15 cellular contexts compared by ENCODE assay signal in the genomic region with DNA sequence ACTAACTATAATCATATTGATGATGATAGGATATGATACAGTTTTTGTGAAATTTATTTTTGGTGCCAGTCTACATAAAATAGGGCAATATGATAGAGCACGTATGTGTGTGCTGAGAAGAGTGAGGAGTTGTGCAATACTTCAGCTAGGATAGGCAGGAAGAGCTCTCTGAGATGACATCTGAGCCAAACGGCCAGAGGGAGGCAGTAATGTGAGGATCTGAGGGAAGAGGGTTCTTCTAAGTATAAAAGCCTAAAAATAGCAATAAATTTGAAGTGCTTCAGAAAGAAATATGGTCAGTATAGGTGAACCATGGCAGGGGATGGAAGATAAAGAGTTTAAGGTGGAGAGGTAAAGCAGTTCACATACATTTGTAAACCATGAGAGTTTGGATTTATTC.
DNase-seq lines count a peak whose midpoint lies in the region; ATAC-seq and TF ChIP-seq lines count a peak whose summit lies in the region.
"Had no signal": no experiment of that assay in that cellular context is flagged by ENCODE, and none has a peak within 500 bp of the region (broad histone marks: within the 10 kb centered on the region; RNA-seq: fewer than 3 reads in every experiment).

No MANE protein-coding gene starts in this region.

- no peak for TF ChIP-seq EP300 in ovary (IDR thresholded peaks at IDR 0.05)

- WGBS in ovary, 3 donors, result 68 to 70% (median 68%) methylated on average over 2 of the region's 2 CpGs

- no peak overlapping the region for H3K9ac ChIP-seq in PC-3 (ENCODE audit: low read length)

- peaks cover 9% of the 10 kb centered on the region; the same call in 1 of the 2 replicates for H3K36me3 ChIP-seq in DOHH2 (ENCODE audit: control insufficient read depth, low read length)
- no peaks in the 10 kb centered on the region for H3K36me3 ChIP-seq in HAP-1 (replicated peaks)
- H3K36me3 ChIP-seq in PC-3 (ENCODE audit: low read depth, low read length), result peaks cover 5% of the 10 kb centered on the region; the same call in 1 of the 2 replicates
- no peaks in the 10 kb centered on the region for H3K36me3 ChIP-seq in ovary
- H3K36me3 ChIP-seq: suprapubic skin had no signal

- ATAC-seq in PC-3 (no peak; the same call in 1 of the 2 replicates), foreskin keratinocyte (no peak), GM21526 (IDR thresholded peaks at IDR 0.05; ENCODE audit: low FRiP score, unreplicated experiment) (no peak)
- ATAC-seq: activated naive CD8-positive, alpha-beta T cell treated with anti-CD3 and anti-CD28 coated beads, Interleukin-2, amount 50 U/mL, for 24 hours; right cardiac atrium had no signal

- no peaks in the 10 kb centered on the region for H3K9me3 ChIP-seq in DOHH2 (ENCODE audit: control insufficient read depth, insufficient read depth, low read length)
- H3K9me3 ChIP-seq in HAP-1, result no peaks in the 10 kb centered on the region
- no peaks in the 10 kb centered on the region for H3K9me3 ChIP-seq in PC-3 (ENCODE audit: low read length)
- no peaks in the 10 kb centered on the region for H3K9me3 ChIP-seq in ovary
- H3K9me3 ChIP-seq: suprapubic skin had no signal

- H4K20me1 ChIP-seq in DOHH2 (ENCODE audit: control insufficient read depth, insufficient read depth, low read depth, low read length) (no peaks in the 10 kb centered on the region), PC-3 (ENCODE audit: low read length) (0 out of 2 replicates have a peak, but pooled peaks cover 7% of the 10 kb centered on the region)

- intact Hi-C loops in PC-3 (cut with micrococcal nuclease) (no loop called here), ovary (cut with DNase I) (no loop called here)

- H3K79me2 ChIP-seq in DOHH2 (ENCODE audit: control insufficient read depth, low read length) (peaks cover 49% of the 10 kb centered on the region), PC-3 (ENCODE audit: low read length) (peaks cover 35% of the 10 kb centered on the region)

- H3K4me2 ChIP-seq in DOHH2 (ENCODE audit: low read length), result no peak overlapping the region
- no peak overlapping the region for H3K4me2 ChIP-seq in PC-3 (ENCODE audit: low read length)

- peaks cover 4% of the 10 kb centered on the region; the same call in 1 of the 2 replicates for H3F3A ChIP-seq in DOHH2 (ENCODE audit: control insufficient read depth, insufficient read depth)
- H3F3A ChIP-seq in PC-3 (ENCODE audit: low read length, unreplicated experiment), result no peaks in the 10 kb centered on the region

- no peak overlapping the region for H2AFZ ChIP-seq in PC-3 (ENCODE audit: low read length)

- H3K9me2 ChIP-seq in DOHH2 (replicated peaks; ENCODE audit: control insufficient read depth, low read length) (no peaks in the 10 kb centered on the region), PC-3 (replicated peaks; ENCODE audit: low read length) (no peaks in the 10 kb centered on the region)

- DNase-seq in HAP-1 (ENCODE audit: low spot score in 2 of 2) (peak; percentile 17 to 21), PC-3 (peak; percentile 39), foreskin keratinocyte (peak in 1 of 2 donors; percentile 18), midbrain (lab: John Stamatoyannopoulos, UW) (no peak), ovary (no peak)
- no peak for DNase-seq in activated effector memory CD4-positive, alpha-beta T cell treated with Interleukin-2 at 50 U/mL for 16 hours
- DNase-seq: activated CD4-positive, alpha-beta memory T cell treated with anti-CD3 and anti-CD28 coated beads, Interleukin-2, amount 10 ng/mL, durations not matched to agents 7 days and 5 days; activated naive CD8-positive, alpha-beta T cell treated with anti-CD3 and anti-CD28 coated beads, Interleukin-2, amount 50 U/mL, for 24 hours; effector CD4-positive, alpha-beta T cell; hippocampal formation; NCI-H446 had no signal

- TF ChIP-seq POLR2A in ovary (IDR thresholded peaks at IDR 0.05), result no peak

- in situ Hi-C loops in HAP-1 (cut with MboI; ENCODE audit: low sequenced_read_pairs), result no loop called here

- POLR2A ChIA-PET in PC-3 (lab: Charles Lee; ENCODE audit: unreplicated experiment), result interaction anchor here (0.6 kb wide), 1 partner anchor 9 kb away, joined by 4 read pairs; no protein-coding TSS in a partner anchor

- no TSS peak for BruUV-seq in PC-3 (replicated peaks; lab: Mats Ljungman, UMichigan)

- H3K4me3 ChIP-seq in DOHH2 (ENCODE audit: low read length) (no peak overlapping the region), HAP-1 (no peak overlapping the region), PC-3 (ENCODE audit: low read length) (no peak overlapping the region), ovary (no peak overlapping the region)
- H3K4me3 ChIP-seq: suprapubic skin had no signal

- no peaks in the 10 kb centered on the region for H3K27me3 ChIP-seq in DOHH2 (ENCODE audit: control insufficient read depth, low read length)
- H3K27me3 ChIP-seq in HAP-1 (ENCODE audit: low read depth), result no peaks in the 10 kb centered on the region
- H3K27me3 ChIP-seq in PC-3 (ENCODE audit: low read length), result no peaks in the 10 kb centered on the region
- H3K27me3 ChIP-seq in foreskin keratinocyte, result no peaks in the 10 kb centered on the region
- no peaks in the 10 kb centered on the region for H3K27me3 ChIP-seq in ovary
- H3K27me3 ChIP-seq: suprapubic skin had no signal

- CTCF ChIA-PET in PC-3 (lab: Charles Lee), result interaction anchor here (1.2 kb wide), 1 partner anchor 195 kb away, joined by 4 read pairs; no protein-coding TSS in a partner anchor

- peak; percentile 23 for TF ChIP-seq CTCF in DOHH2 (IDR thresholded peaks at IDR 0.05; ENCODE audit: low read depth, low read length, poor library complexity, severe bottlenecking)
- TF ChIP-seq CTCF in PC-3 (conservative IDR thresholded peaks at IDR 0.05; ENCODE audit: low read depth, low read length), result peak; percentile 53
- TF ChIP-seq CTCF in foreskin keratinocyte (conservative IDR thresholded peaks at IDR 0.05), result peak; percentile 45
- no peak for TF ChIP-seq CTCF in ovary (IDR thresholded peaks at IDR 0.05)

- H3K27ac ChIP-seq in DOHH2 (ENCODE audit: low read depth, low read length) (no peak overlapping the region), PC-3 (ENCODE audit: low read length) (no peak overlapping the region), foreskin keratinocyte (no peak overlapping the region), ovary (no peak overlapping the region)
- H3K27ac ChIP-seq: suprapubic skin had no signal

- no peaks in the 10 kb centered on the region for H3K4me1 ChIP-seq in DOHH2 (ENCODE audit: control insufficient read depth, low read length)
- no peaks in the 10 kb centered on the region for H3K4me1 ChIP-seq in HAP-1
- H3K4me1 ChIP-seq in PC-3 (ENCODE audit: insufficient read depth, low read length), result no peaks in the 10 kb centered on the region
- no peaks in the 10 kb centered on the region for H3K4me1 ChIP-seq in foreskin keratinocyte
- H3K4me1 ChIP-seq in ovary (ENCODE audit: insufficient read depth), result no peaks in the 10 kb centered on the region
- H3K4me1 ChIP-seq: suprapubic skin had no signal

Comparison
In these comparisons a context has a peak if more than half of its experiments do, and no peak if none do; other contexts are left out.
1. CTCF ChIP-seq: peak in DOHH2 (single experiment), PC-3 (single experiment) and foreskin keratinocyte (single experiment); none in ovary (0 of 3).
2. DNase-seq: peak in HAP-1 (2 of 2) and PC-3 (single experiment); none in midbrain (single experiment), activated effector memory CD4-positive, alpha-beta T cell treated with Interleukin-2 at 50 U/mL for 16 hours (single experiment) and ovary (0 of 5).